ENCODE assay signal across 27 cellular contexts in the genomic region with DNA sequence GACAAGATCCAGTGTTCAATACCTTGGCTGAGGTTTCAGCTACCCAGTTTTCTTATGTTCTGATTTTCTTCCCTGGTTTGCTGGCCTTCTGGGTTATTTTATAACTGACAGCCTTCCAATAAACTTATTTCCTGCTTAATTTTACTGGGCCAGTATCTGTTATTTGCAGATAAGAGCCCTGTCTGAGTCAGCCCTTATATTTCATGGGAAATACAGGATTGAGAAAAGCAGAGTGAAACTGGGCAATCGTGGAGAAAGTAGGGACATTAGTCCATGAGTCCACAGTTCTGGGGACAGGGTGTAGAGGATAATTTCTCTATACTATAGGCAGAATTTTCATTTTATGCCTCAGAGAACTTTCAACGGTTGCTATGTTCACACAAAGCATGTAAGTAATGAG.
"Had no signal": no experiment of that assay in that cellular context is flagged by ENCODE, and none has a peak within 500 bp of the region (broad histone marks: within the 10 kb centered on the region; RNA-seq: fewer than 3 reads in every experiment).

No MANE protein-coding gene starts in this region.

- H3K36me3 ChIP-seq: brain microvascular endothelial cell, Peyer's patch, WERI-Rb-1 had no signal

- DNase-seq: activated CD4-positive, alpha-beta memory T cell treated with anti-CD3 and anti-CD28 coated beads, Interleukin-2, amount 10 ng/mL, durations not matched to agents 7 days and 5 days; activated CD4-positive, alpha-beta T cell treated with anti-CD3 and anti-CD28 coated beads for 1 hour; activated CD4-positive, alpha-beta T cell treated with anti-CD3 and anti-CD28 coated beads for 48 hours; activated CD4-positive, CD25-positive, alpha-beta regulatory T cell; activated CD8-positive, alpha-beta memory T cell treated with anti-CD3 and anti-CD28 coated beads for 24 hours; activated CD8-positive, alpha-beta memory T cell treated with anti-CD3 and anti-CD28 coated beads, Interleukin-2, amount 10 ng/mL, durations not matched to agents 7 days and 5 days; activated CD8-positive, alpha-beta memory T cell treated with anti-CD3 and anti-CD28 coated beads, Interleukin-2, amount 50 U/mL, for 48 hours; activated effector memory CD4-positive, alpha-beta T cell treated with Interleukin-2 at 50 U/mL for 16 hours; activated naive CD4-positive, alpha-beta T cell treated with anti-CD3 and anti-CD28 coated beads, Interleukin-2, amount 10 ng/mL, durations not matched to agents 7 days and 5 days; activated naive CD8-positive, alpha-beta T cell treated with anti-CD3 and anti-CD28 coated beads, Interleukin-2, amount 50 U/mL, for 24 hours; activated T-cell treated with anti-CD3 and anti-CD28 coated beads, Interleukin-2, amount 50 U/mL, for 48 hours; amniotic stem cell; aorta; brain microvascular endothelial cell; NCI-H1048; NCI-H1436 treated with DMSO at 0.1 percent for 48 hours; NCI-H1694 treated with DMSO at 0.1 percent for 48 hours; NCI-H2029; NCI-H345; NCI-H524 treated with DMSO at 0.1 percent for 48 hours; Peyer's patch; RPMI8226; SHP77 treated with DMSO at 0.1 percent for 48 hours; SK-N-SH; WERI-Rb-1 had no signal

- H3K4me3 ChIP-seq: K562, Peyer's patch, SJSA1 had no signal

- H3K9me3 ChIP-seq: Peyer's patch, SJSA1, SK-N-SH had no signal

- ATAC-seq: activated CD8-positive, alpha-beta memory T cell treated with anti-CD3 and anti-CD28 coated beads, Interleukin-2, amount 10 ng/mL, durations not matched to agents 7 days and 5 days; activated naive CD8-positive, alpha-beta T cell treated with anti-CD3 and anti-CD28 coated beads, Interleukin-2, amount 50 U/mL, for 24 hours; K562 had no signal

- H3K27me3 ChIP-seq: brain microvascular endothelial cell, Peyer's patch, SJSA1 had no signal

- H3K4me2 ChIP-seq: SK-N-SH had no signal

- H3K9me2 ChIP-seq: SK-N-SH had no signal

- H3K4me1 ChIP-seq: SJSA1 had no signal

- H3K27ac ChIP-seq: brain microvascular endothelial cell, Peyer's patch, SJSA1, WERI-Rb-1 had no signal
